ENCODE assay signal across 4 cellular contexts in the genomic region with DNA sequence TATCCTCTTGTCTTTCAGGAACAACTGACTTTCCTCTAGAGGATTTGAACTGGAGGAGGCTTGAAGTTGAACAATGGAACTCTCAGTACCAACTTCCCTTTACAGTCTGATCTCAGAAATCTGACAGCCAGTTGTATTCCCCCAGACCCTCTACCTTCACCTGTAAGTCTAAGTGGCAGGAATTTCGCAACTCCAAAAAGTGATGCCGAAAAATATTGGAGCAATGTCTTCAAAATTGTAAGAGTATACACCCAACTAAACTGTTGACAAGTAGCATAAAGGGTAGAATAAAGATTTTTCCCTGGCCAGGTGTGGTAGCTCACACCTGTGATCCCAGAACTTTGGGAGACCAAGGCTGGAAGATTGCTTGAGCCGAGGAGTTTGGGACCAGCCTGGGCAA.
TF ChIP-seq lines count a peak whose summit lies in the region.

No MANE protein-coding gene starts in this region.

TF ChIP-seq in GM23338, 12 proteins besides CTCF, POLR2A, EP300 and RAD21 (continues in another document):
- TF ChIP-seq CREB1 (CRISPR knock-in tag; IDR thresholded peaks at IDR 0.05; ENCODE audit: low read depth) (no peak), ZNF331 (CRISPR knock-in tag; IDR thresholded peaks at IDR 0.05; ENCODE audit: low read depth) (no peak)
- TF ChIP-seq, protein P1, sequence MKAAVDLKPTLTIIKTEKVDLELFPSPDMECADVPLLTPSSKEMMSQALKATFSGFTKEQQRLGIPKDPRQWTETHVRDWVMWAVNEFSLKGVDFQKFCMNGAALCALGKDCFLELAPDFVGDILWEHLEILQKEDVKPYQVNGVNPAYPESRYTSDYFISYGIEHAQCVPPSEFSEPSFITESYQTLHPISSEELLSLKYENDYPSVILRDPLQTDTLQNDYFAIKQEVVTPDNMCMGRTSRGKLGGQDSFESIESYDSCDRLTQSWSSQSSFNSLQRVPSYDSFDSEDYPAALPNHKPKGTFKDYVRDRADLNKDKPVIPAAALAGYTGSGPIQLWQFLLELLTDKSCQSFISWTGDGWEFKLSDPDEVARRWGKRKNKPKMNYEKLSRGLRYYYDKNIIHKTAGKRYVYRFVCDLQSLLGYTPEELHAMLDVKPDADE (IDR thresholded peaks at IDR 0.05) = no peak

TF ChIP-seq in IMR-90, 13 proteins besides CTCF, POLR2A, EP300 and RAD21:
- TF ChIP-seq BHLHE40 (IDR thresholded peaks at IDR 0.05; ENCODE audit: low read depth, low read length) = no peak
- TF ChIP-seq CEBPB (IDR thresholded peaks at IDR 0.05; ENCODE audit: low read depth, low read length) = peak; percentile 64
- TF ChIP-seq RFX5 (IDR thresholded peaks at IDR 0.05; ENCODE audit: low read depth, low read length) = no peak
- no peak for TF ChIP-seq MXI1 (IDR thresholded peaks at IDR 0.05; ENCODE audit: borderline replicate concordance, low read depth, low read length)

TF ChIP-seq in K562, 482 proteins besides CTCF, POLR2A, EP300 and RAD21:
- TF ChIP-seq CREB1 (IDR thresholded peaks at IDR 0.05) = no peak
- TF ChIP-seq CREB1 (CRISPR knock-in tag; IDR thresholded peaks at IDR 0.05) = no peak
- TF ChIP-seq CEBPB (tag; IDR thresholded peaks at IDR 0.05) = 0 out of 2 replicates have a peak, but pooled peaks have one; percentile 20

TF ChIP-seq in H1, 55 proteins besides CTCF, POLR2A, EP300 and RAD21:
- TF ChIP-seq, protein P2, sequence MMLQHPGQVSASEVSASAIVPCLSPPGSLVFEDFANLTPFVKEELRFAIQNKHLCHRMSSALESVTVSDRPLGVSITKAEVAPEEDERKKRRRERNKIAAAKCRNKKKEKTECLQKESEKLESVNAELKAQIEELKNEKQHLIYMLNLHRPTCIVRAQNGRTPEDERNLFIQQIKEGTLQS (IDR thresholded peaks at IDR 0.05; ENCODE audit: insufficient read depth, low read depth, low read length) = no peak
- no peak for TF ChIP-seq CBX8 (IDR thresholded peaks at IDR 0.05; ENCODE audit: borderline replicate concordance, low read depth, low read length)
- 0 out of 2 replicates have a peak, but pooled peaks have one; percentile 36 for TF ChIP-seq CEBPB (IDR thresholded peaks at IDR 0.05; ENCODE audit: low read depth, low read length)
